14 cellular contexts compared by ENCODE assay signal in genomic region chr14:56002316-56002715, GRCh38.
DNase-seq lines count a peak whose midpoint lies in the region; ATAC-seq and TF ChIP-seq lines count a peak whose summit lies in the region.
"Had no signal": no experiment of that assay in that cellular context is flagged by ENCODE, and none has a peak within 500 bp of the region (broad histone marks: within the 10 kb centered on the region; RNA-seq: fewer than 3 reads in every experiment).

No MANE protein-coding gene starts in this region.

- peaks cover 12% of the 10 kb centered on the region for H3K36me3 Mint-ChIP-seq in natural killer cell treated with Interleukin-12 subunit alpha and Interleukin-12 subunit beta and Interleukin-15 and Interleukin-18, amount 100 ng/mL, for 72 hours

- H3K36me3 ChIP-seq in BLaER1 treated with 17β-estradiol and CSF1 and Interleukin-3, amounts not matched to agents 10 nM and 100 nM, result no peaks in the 10 kb centered on the region
- H3K36me3 ChIP-seq: SJCRH30 had no signal

- peak overlapping the region; percentile 49 for H3K4me3 Mint-ChIP-seq in natural killer cell treated with Interleukin-12 subunit alpha and Interleukin-12 subunit beta and Interleukin-15 and Interleukin-18, amount 100 ng/mL, for 72 hours
- H3K4me3 Mint-ChIP-seq: activated CD4-positive, alpha-beta memory T cell treated with anti-CD3 and anti-CD28 coated beads for 36 hours; B cell; stimulated activated naive CD8-positive, alpha-beta T cell treated with anti-CD3 and anti-CD28 coated beads, Interleukin-15, amount 100 ng/mL, for 72 hours had no signal

- H3K27me3 ChIP-seq in BLaER1 treated with 17β-estradiol and CSF1 and Interleukin-3, amounts not matched to agents 10 nM and 100 nM, result no peaks in the 10 kb centered on the region
- H3K27me3 ChIP-seq: SJCRH30 had no signal

- DNase-seq in NCI-H146 treated with DMSO at 0.1 percent for 48 hours (lab: John Stamatoyannopoulos, UW; ENCODE audit: unreplicated experiment), result peak; percentile 52
- peak; percentile 65 for DNase-seq in astrocyte of the spinal cord (ENCODE audit: low read depth, low spot score)
- no peak for DNase-seq in natural killer cell treated with Interleukin-12 subunit alpha and Interleukin-12 subunit beta and Interleukin-15 and Interleukin-18, amount 100 ng/mL, for 72 hours (ENCODE audit: low spot score)
- no peak for DNase-seq in stimulated activated CD4-positive, alpha-beta T cell treated with anti-CD3 and anti-CD28 coated beads, Interleukin-2, amount 100 ng/mL, for 24 hours
- DNase-seq in NCI-H1694 treated with DMSO at 0.1 percent for 48 hours (lab: John Stamatoyannopoulos, UW), result no peak
- DNase-seq: anterior cingulate cortex, mammary epithelial cell, SJCRH30 had no signal

- no peak for ATAC-seq in natural killer cell treated with Interleukin-12 subunit alpha and Interleukin-12 subunit beta and Interleukin-15 and Interleukin-18, amount 100 ng/mL, for 72 hours
- no peak for ATAC-seq in GM21390 (IDR thresholded peaks at IDR 0.05; ENCODE audit: unreplicated experiment)
- ATAC-seq in GM18517 (IDR thresholded peaks at IDR 0.05; ENCODE audit: unreplicated experiment), result no peak

- H3K9ac ChIP-seq in BLaER1 treated with 17β-estradiol and CSF1 and Interleukin-3, amounts not matched to agents 10 nM and 100 nM, result no peak overlapping the region

- peak overlapping the region in 10 of 11 experiments; percentile 39 to 69 (median 53); a peak in 18 of 22 replicates for H3K4me2 ChIP-seq in BLaER1 treated with 17β-estradiol and CSF1 and Interleukin-3, amounts not matched to agents 10 nM and 100 nM

- H3K4me3 ChIP-seq in BLaER1 treated with 17β-estradiol and CSF1 and Interleukin-3, amounts not matched to agents 10 nM and 100 nM, result no peak overlapping the region
- no peak overlapping the region for H3K4me3 ChIP-seq in astrocyte of the spinal cord (ENCODE audit: low read depth, low read length)
- H3K4me3 ChIP-seq: SJCRH30 had no signal

- peaks cover 25 to 37% of the 10 kb centered on the region in 2 donors for H3K27me3 Mint-ChIP-seq in natural killer cell treated with Interleukin-12 subunit alpha and Interleukin-12 subunit beta and Interleukin-15 and Interleukin-18, amount 100 ng/mL, for 72 hours

- no peaks in the 10 kb centered on the region for H4K20me1 ChIP-seq in BLaER1 treated with 17β-estradiol and CSF1 and Interleukin-3, amounts not matched to agents 10 nM and 100 nM

- no peak overlapping the region for H3K27ac ChIP-seq in BLaER1 treated with 17β-estradiol and CSF1 and Interleukin-3, amounts not matched to agents 10 nM and 100 nM
- H3K27ac ChIP-seq: SJCRH30 had no signal

- no peak overlapping the region for H3K27ac Mint-ChIP-seq in natural killer cell treated with Interleukin-12 subunit alpha and Interleukin-12 subunit beta and Interleukin-15 and Interleukin-18, amount 100 ng/mL, for 72 hours
- H3K27ac Mint-ChIP-seq: activated CD4-positive, alpha-beta memory T cell treated with anti-CD3 and anti-CD28 coated beads for 36 hours; B cell had no signal

- no peaks in the 10 kb centered on the region for H3K9me3 Mint-ChIP-seq in natural killer cell treated with Interleukin-12 subunit alpha and Interleukin-12 subunit beta and Interleukin-15 and Interleukin-18, amount 100 ng/mL, for 72 hours

- peaks cover 14 to 36% of the 10 kb centered on the region in 2 donors for H3K4me1 Mint-ChIP-seq in natural killer cell treated with Interleukin-12 subunit alpha and Interleukin-12 subunit beta and Interleukin-15 and Interleukin-18, amount 100 ng/mL, for 72 hours (ENCODE audit: low read depth in 2 of 2)

- H3K4me1 ChIP-seq in BLaER1 treated with 17β-estradiol and CSF1 and Interleukin-3, amounts not matched to agents 10 nM and 100 nM, result peaks cover 29 to 41% (median 36%) of the 10 kb centered on the region in 10 experiments
- H3K4me1 ChIP-seq: SJCRH30 had no signal

- H3K9me3 ChIP-seq in BLaER1 treated with 17β-estradiol and CSF1 and Interleukin-3, amounts not matched to agents 10 nM and 100 nM (replicated peaks in 1 of 11), result peaks cover 0 to 20% (median 16%) of the 10 kb centered on the region in 11 experiments; a peak in 16 of 22 replicates
- H3K9me3 ChIP-seq: SJCRH30 had no signal

- in situ Hi-C loops in astrocyte of the spinal cord (cut with HindIII; ENCODE audit: low sequenced_read_pairs), result no loop called here

- TF ChIP-seq CTCF in astrocyte of the spinal cord (IDR thresholded peaks at IDR 0.05; ENCODE audit: low read depth, low read length), result no peak

Comparison
In these comparisons a context has a peak if more than half of its experiments do, and no peak if none do; other contexts are left out.
1. DNase-seq: peak in NCI-H146 treated with DMSO at 0.1 percent for 48 hours (single experiment) and astrocyte of the spinal cord (single experiment); none in natural killer cell treated with Interleukin-12 subunit alpha and Interleukin-12 subunit beta and Interleukin-15 and Interleukin-18, amount 100 ng/mL, for 72 hours (single experiment), stimulated activated CD4-positive, alpha-beta T cell treated with anti-CD3 and anti-CD28 coated beads, Interleukin-2, amount 100 ng/mL, for 24 hours (0 of 2) and NCI-H1694 treated with DMSO at 0.1 percent for 48 hours (single experiment).